10 cellular contexts compared by ENCODE assay signal in the genomic region with DNA sequence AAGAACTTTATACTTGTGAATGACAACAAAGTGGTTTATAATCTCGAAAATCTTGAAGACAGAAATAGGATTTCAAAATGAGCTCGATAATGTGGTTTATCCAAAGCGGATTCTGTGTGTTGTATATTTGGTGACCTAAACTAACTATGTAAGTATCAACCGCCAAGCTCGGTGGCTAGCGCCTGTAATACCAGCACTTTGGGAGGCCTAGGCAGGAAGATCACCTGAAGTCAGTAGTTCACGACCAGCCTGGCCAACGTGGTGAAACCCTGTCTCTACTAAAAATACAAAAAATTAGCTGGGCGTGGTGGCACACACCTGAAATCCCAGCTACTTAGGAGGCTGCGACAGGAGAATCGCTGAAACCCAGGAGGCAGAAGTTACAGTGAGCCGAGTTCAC. TPM values are rescaled to one million over a fixed set of nuclear protein-coding genes. Genes with fewer than 3 reads are reported as not detected.
DNase-seq lines count a peak whose midpoint lies in the region; TF ChIP-seq lines count a peak whose summit lies in the region.
"Had no signal": no experiment of that assay in that cellular context is flagged by ENCODE, and none has a peak within 500 bp of the region (broad histone marks: within the 10 kb centered on the region; RNA-seq: fewer than 3 reads in every experiment).

No MANE protein-coding gene starts in this region.

- CTCF ChIA-PET in Caco-2 (lab: Charles Lee): no interaction called here

- H3K9me3 Mint-ChIP-seq in Caco-2 (ENCODE audit: unreplicated experiment): no peaks in the 10 kb centered on the region
- no peaks in the 10 kb centered on the region for H3K9me3 Mint-ChIP-seq in osteocyte (ENCODE audit: unreplicated experiment)

- H3K9me3 ChIP-seq in Caco-2 (no peaks in the 10 kb centered on the region), MM.1S (replicated peaks; ENCODE audit: insufficient read depth, low read length) (no peaks in the 10 kb centered on the region), prostate gland (no peaks in the 10 kb centered on the region)
- H3K9me3 ChIP-seq: SJCRH30 had no signal

- no TSS peak for BruUV-seq in Caco-2 (replicated peaks; lab: Mats Ljungman, UMichigan)

- WGBS in prostate gland: 97% methylated on average over 12 of the region's 12 CpGs

- H3K27ac Mint-ChIP-seq in Caco-2 (ENCODE audit: unreplicated experiment) (no peak overlapping the region), osteocyte (ENCODE audit: unreplicated experiment) (peak overlapping the region; percentile 90)

- H3K36me3 Mint-ChIP-seq in Caco-2 (ENCODE audit: insufficient read depth, unreplicated experiment) (peaks cover 56% of the 10 kb centered on the region), osteocyte (ENCODE audit: unreplicated experiment) (peaks cover 4% of the 10 kb centered on the region)

- DNase-seq in Caco-2 (no peak), MM.1S (no peak), cardiac fibroblast (ENCODE audit: low read depth in 2 of 2) (no peak), osteocyte (ENCODE audit: extremely low spot score, unreplicated experiment) (peak; percentile 44), prostate gland (ENCODE audit: low spot score) (no peak), NCI-H524 (lab: John Stamatoyannopoulos, UW) (no peak)
- DNase-seq in stimulated activated CD4-positive, alpha-beta T cell treated with anti-CD3 and anti-CD28 coated beads, Interleukin-4, amount 100 ng/mL, for 24 hours: no peak
- DNase-seq: activated effector memory CD4-positive, alpha-beta T cell treated with Interleukin-2 at 50 U/mL for 16 hours; NCI-H1436; SJCRH30 had no signal

- H3K4me3 ChIP-seq in Caco-2 (ENCODE audit: low read depth, low read length): no peak overlapping the region
- no peak overlapping the region for H3K4me3 ChIP-seq in MM.1S (ENCODE audit: low read length)
- H3K4me3 ChIP-seq in cardiac fibroblast (replicated peaks in 1 of 2; ENCODE audit: low read depth in 2 of 2, low read length in 2 of 2): peak overlapping the region; percentile 69 to 86
- no peak overlapping the region for H3K4me3 ChIP-seq in prostate gland

- H4K20me1 ChIP-seq in MM.1S (ENCODE audit: insufficient read depth, low read length): no peaks in the 10 kb centered on the region

- no peaks in the 10 kb centered on the region for H3K27me3 Mint-ChIP-seq in Caco-2 (ENCODE audit: insufficient read depth, unreplicated experiment)
- H3K27me3 Mint-ChIP-seq in osteocyte (ENCODE audit: unreplicated experiment): no peaks in the 10 kb centered on the region

- H3K27me3 ChIP-seq in Caco-2 (replicated peaks; ENCODE audit: control insufficient read depth, insufficient read depth, low read length) (no peaks in the 10 kb centered on the region), MM.1S (replicated peaks; ENCODE audit: insufficient read depth, low read length) (no peaks in the 10 kb centered on the region; the same call in 1 of the 2 replicates), prostate gland (replicated peaks; ENCODE audit: insufficient read depth) (no peaks in the 10 kb centered on the region)
- H3K27me3 ChIP-seq: SJCRH30 had no signal

- H3K79me2 ChIP-seq in MM.1S (ENCODE audit: low read length): peaks cover 67% of the 10 kb centered on the region

- H3K36me3 ChIP-seq in Caco-2 (ENCODE audit: control insufficient read depth, insufficient read depth, low read length): no peaks in the 10 kb centered on the region; the same call in 1 of the 2 replicates
- H3K36me3 ChIP-seq in MM.1S (replicated peaks; ENCODE audit: insufficient read depth, low read length): peaks cover 6% of the 10 kb centered on the region; the same call in 1 of the 2 replicates
- H3K36me3 ChIP-seq in prostate gland: no peaks in the 10 kb centered on the region

- H3K9me2 ChIP-seq in MM.1S (replicated peaks; ENCODE audit: insufficient read depth, low read length): no peaks in the 10 kb centered on the region

- peaks cover 28% of the 10 kb centered on the region for H3K4me1 Mint-ChIP-seq in Caco-2 (ENCODE audit: low read depth, unreplicated experiment)
- H3K4me1 Mint-ChIP-seq in osteocyte (ENCODE audit: unreplicated experiment): peaks cover 59% of the 10 kb centered on the region

- H2AFZ ChIP-seq in MM.1S (ENCODE audit: low read length): no peak overlapping the region

- H3K4me3 Mint-ChIP-seq in Caco-2 (ENCODE audit: unreplicated experiment) (peak overlapping the region; percentile 70), osteocyte (ENCODE audit: unreplicated experiment) (peak overlapping the region; percentile 87)

- TF ChIP-seq CTCF in Caco-2 (IDR thresholded peaks at IDR 0.05; ENCODE audit: insufficient read depth in 1 of 2, low read depth in 1 of 2, low read length in 1 of 2, severe bottlenecking in 1 of 2, unreplicated experiment in 1 of 2) (no peak), MM.1S (IDR thresholded peaks at IDR 0.05; ENCODE audit: low read length) (no peak), cardiac fibroblast (IDR thresholded peaks at IDR 0.05; ENCODE audit: low read depth, low read length) (no peak), osteocyte (IDR thresholded peaks at IDR 0.05) (no peak), prostate gland (IDR thresholded peaks at IDR 0.05) (no peak)

- TF ChIP-seq POLR2A in prostate gland (IDR thresholded peaks at IDR 0.05): no peak

- H3K27ac ChIP-seq in MM.1S (ENCODE audit: low read length): no peak overlapping the region
- no peak overlapping the region for H3K27ac ChIP-seq in prostate gland
- H3K27ac ChIP-seq: SJCRH30 had no signal

- intact Hi-C loops in Caco-2 (cut with micrococcal nuclease; ENCODE audit: unreplicated experiment): loop anchor here (1.0 kb wide), 1 partner anchor 36 kb away; no protein-coding TSS in a partner anchor
- intact Hi-C loops in prostate gland (cut with DNase I): no loop called here

- H3K9ac ChIP-seq in MM.1S (ENCODE audit: low read length): no peak overlapping the region

- POLR2A ChIA-PET in Caco-2 (lab: Charles Lee): interaction anchor here (0.6 kb wide), 1 partner anchor 97 kb away, joined by 9 read pairs; no protein-coding TSS in a partner anchor

- H3K4me1 ChIP-seq in Caco-2 (peaks cover 55% of the 10 kb centered on the region), MM.1S (ENCODE audit: low read length) (peaks cover 16% of the 10 kb centered on the region; the same call in 1 of the 2 replicates), prostate gland (replicated peaks) (no peaks in the 10 kb centered on the region)

- H3K4me2 ChIP-seq in MM.1S (ENCODE audit: low read depth, low read length): peak overlapping the region; percentile 78; the same call in 1 of the 2 replicates

- 0 out of 2 replicates have a peak, but pooled peaks cover 3% of the 10 kb centered on the region for H3F3A ChIP-seq in MM.1S (ENCODE audit: insufficient read depth, low read length)

RNA-seq across cellular contexts. Expression of gene ATP13A3, which starts 2.2 kb away (rescaled TPM):
- total RNA-seq in Caco-2 (2022) (181 and 183 TPM in 2 replicates), osteocyte (59.7 and 63.1 TPM in 2 replicates), prostate gland (10 to 100 TPM; 75.4 to 80.4 TPM)

Comparison
In these comparisons a context has a peak if more than half of its experiments do, and no peak if none do; other contexts are left out.
1. H3K4me3 ChIP-seq: peak in cardiac fibroblast (2 of 2); none in Caco-2 (single experiment), MM.1S (single experiment) and prostate gland (0 of 2).